Comparison of ENCODE assay signal across 8 cellular contexts in the genomic region with DNA sequence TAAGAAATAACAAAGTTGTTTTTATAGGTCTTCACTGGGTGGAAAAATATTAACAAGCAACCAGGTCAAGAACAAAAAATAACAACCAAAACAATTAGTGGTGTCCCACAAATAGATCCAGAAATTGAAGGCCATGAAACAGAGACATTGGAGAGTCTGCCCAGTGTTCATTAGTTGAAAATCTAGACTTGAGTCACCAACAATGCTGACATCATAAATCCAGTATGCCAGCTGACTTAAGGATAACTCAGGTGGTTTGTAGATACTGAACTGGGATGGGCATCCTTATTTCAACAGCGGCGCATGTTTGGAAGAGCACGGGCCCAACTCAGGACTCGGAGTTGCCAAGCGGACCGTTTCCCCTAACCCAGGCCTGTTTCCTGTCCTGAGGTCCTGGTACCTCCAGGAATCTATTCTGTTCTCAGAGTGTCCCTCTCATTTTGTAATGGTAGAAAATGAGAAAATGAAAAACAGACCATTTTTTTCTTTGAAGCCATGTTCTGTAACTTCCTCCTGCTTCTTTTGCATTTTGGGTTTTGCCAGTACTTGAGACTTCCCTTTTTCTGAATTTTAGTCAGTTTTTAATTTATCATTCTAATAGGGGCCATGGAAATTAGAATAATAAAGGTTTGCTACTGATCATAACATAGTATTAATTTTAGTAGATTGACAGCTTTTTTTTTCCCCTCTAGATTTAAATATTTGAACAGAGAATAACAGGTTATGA.
DNase-seq lines count a peak whose midpoint lies in the region; ATAC-seq, FAIRE-seq and TF ChIP-seq lines count a peak whose summit lies in the region.

No MANE protein-coding gene starts in this region.

- RAD21 ChIA-PET in GM12878 (lab: Charles Lee; ENCODE audit: unreplicated experiment) = interaction anchor here (0.9 to 7.3 kb wide), 9 partner anchors 14 to 243 kb away, joined by 3 to 43 read pairs (median 6); no protein-coding TSS in a partner anchor

- H3K56ac ChIP-seq in IMR-90 (ENCODE audit: extremely low read depth, insufficient read depth, low read length) = no peak overlapping the region

- no peak overlapping the region for H3K9ac ChIP-seq in IMR-90 (ENCODE audit: low read depth, low read length)
- peak overlapping the region; percentile 56 for H3K9ac ChIP-seq in GM12878 (ENCODE audit: control insufficient read depth, insufficient read depth, low read length)
- peak overlapping the region in 1 of 5 donors; percentile 25 for H3K9ac ChIP-seq in subcutaneous abdominal adipose tissue (ENCODE audit: low read length in 5 of 5)

- no peak for TF ChIP-seq POLR2A in IMR-90 (IDR thresholded peaks at IDR 0.05; ENCODE audit: low read depth, low read length)
- no peak for TF ChIP-seq POLR2A in GM12878 (IDR thresholded peaks at IDR 0.05; ENCODE audit: low read depth, low read length)

- H3K4me1 ChIP-seq in IMR-90 (ENCODE audit: control insufficient read depth, insufficient read depth, low read length) (peaks cover 13% of the 10 kb centered on the region), GM12878 (ENCODE audit: control insufficient read depth, insufficient read depth, low read length) (peaks cover 66% of the 10 kb centered on the region), subcutaneous abdominal adipose tissue (ENCODE audit: control insufficient read depth in 5 of 5, insufficient read depth in 5 of 5, low read length in 5 of 5) (peaks cover 0 to 57% (median 45%) of the 10 kb centered on the region in 5 donors)

- H3K4me3 ChIP-seq in IMR-90 (ENCODE audit: insufficient read depth, low read depth, low read length) = no peak overlapping the region
- peak overlapping the region; percentile 9; the same call in 1 of the 2 replicates for H3K4me3 ChIP-seq in GM12878
- H3K4me3 ChIP-seq in subcutaneous abdominal adipose tissue (ENCODE audit: low read depth in 1 of 5, low read length in 5 of 5) = no peak overlapping the region

- peaks cover 11% of the 10 kb centered on the region for H3K9me1 ChIP-seq in IMR-90 (ENCODE audit: insufficient read depth, low read length)

- FAIRE-seq in GM12878 (lab: Jason Lieb, UNC) = no peak

- H3K27me3 Mint-ChIP-seq in Calu3 (ENCODE audit: unreplicated experiment) = no peaks in the 10 kb centered on the region

- ATAC-seq in GM21529 (IDR thresholded peaks at IDR 0.05; ENCODE audit: unreplicated experiment) (peak; percentile 16), IMR-90 (ENCODE audit: low read depth) (peak; percentile 25; the same call in 1 of the 2 replicates), GM12878 (peak; percentile 18), left lobe of liver (no peak)

- H3K23ac ChIP-seq in IMR-90 (ENCODE audit: low read depth, low read length) = no peak overlapping the region

- no peak overlapping the region for H2AK9ac ChIP-seq in IMR-90 (replicated peaks; ENCODE audit: low read depth, low read length, poor library complexity)

- BruUV-seq in Calu3 (replicated peaks; lab: Mats Ljungman, UMichigan) (no TSS peak), IMR-90 (replicated peaks; lab: Mats Ljungman, UMichigan) (no TSS peak), GM12878 (replicated peaks; lab: Mats Ljungman, UMichigan) (no TSS peak)

- H2BK20ac ChIP-seq in IMR-90 (ENCODE audit: low read depth, low read length) = no peak overlapping the region

- H3K27me3 ChIP-seq in IMR-90 (ENCODE audit: control insufficient read depth, insufficient read depth, low read length) (no peaks in the 10 kb centered on the region), GM12878 (replicated peaks in 1 of 2; ENCODE audit: control insufficient read depth in 2 of 2, insufficient read depth in 2 of 2, low read length in 1 of 2) (no peaks in the 10 kb centered on the region), subcutaneous abdominal adipose tissue (ENCODE audit: control insufficient read depth in 5 of 5, insufficient read depth in 4 of 5, low read length in 5 of 5) (no peaks in the 10 kb centered on the region)

- no peaks in the 10 kb centered on the region for H3K9me3 Mint-ChIP-seq in Calu3 (ENCODE audit: low read depth, unreplicated experiment)

- H2BK15ac ChIP-seq in IMR-90 (ENCODE audit: low read depth, low read length) = no peak overlapping the region

- H4K91ac ChIP-seq in IMR-90 (ENCODE audit: insufficient read depth, low read depth, low read length) = no peak overlapping the region

- dilution Hi-C loops in IMR-90 (cut with HindIII; ENCODE audit: low sequenced_read_pairs, unreplicated experiment) = no loop called here

- no peak overlapping the region for H2BK5ac ChIP-seq in IMR-90 (ENCODE audit: low read depth, low read length, poor library complexity, severe bottlenecking)

- peak overlapping the region; percentile 31; the same call in 1 of the 2 replicates for H3K4ac ChIP-seq in IMR-90 (ENCODE audit: low read depth, low read length)

- no peak overlapping the region for H2BK120ac ChIP-seq in IMR-90 (ENCODE audit: low read depth, low read length)

- H3K9me3 ChIP-seq in IMR-90 (ENCODE audit: control insufficient read depth, insufficient read depth, low read length) = no peaks in the 10 kb centered on the region
- H3K9me3 ChIP-seq in GM12878 (replicated peaks; ENCODE audit: control insufficient read depth, insufficient read depth, low read length) = no peaks in the 10 kb centered on the region
- H3K9me3 ChIP-seq in subcutaneous abdominal adipose tissue (ENCODE audit: control insufficient read depth in 5 of 5, low read length in 5 of 5) = no peaks in the 10 kb centered on the region

- H3K79me1 ChIP-seq in IMR-90 (ENCODE audit: low read depth in 1 of 2, low read length in 2 of 2) = peaks cover 23 to 47% of the 10 kb centered on the region in 2 experiments

- DNase-seq in Calu3 (no peak), IMR-90 (peak; percentile 61), GM12878 (ENCODE audit: low read depth, low spot score) (no peak), midbrain (lab: John Stamatoyannopoulos, UW) (no peak), left lobe of liver (ENCODE audit: low spot score) (no peak), G401 (ENCODE audit: low spot score) (no peak)

- no CpG with 5 or more reads among the region's 6 CpGs for WGBS in IMR-90 (ENCODE audit: extremely low coverage in 2 of 2, insufficient read length in 1 of 2), 2 experiments
- WGBS in GM12878 (ENCODE audit: insufficient coverage, insufficient replicate concordance, low lambda C conversion rate, missing lambda C conversion rate) = 3% methylated on average over 6 of the region's 6 CpGs

- intact Hi-C loops in Calu3 (cut with micrococcal nuclease; ENCODE audit: unreplicated experiment) (no loop called here), IMR-90 (cut with micrococcal nuclease) (no loop called here), GM12878 (cut with micrococcal nuclease; ENCODE audit: unreplicated experiment) (loop anchor here (2.0 kb wide), 1 partner anchor 33 kb away; no protein-coding TSS in a partner anchor)

- peaks cover 58% of the 10 kb centered on the region for H3K4me1 Mint-ChIP-seq in Calu3 (ENCODE audit: low read depth, unreplicated experiment)

- TF ChIP-seq RAD21 in IMR-90 (IDR thresholded peaks at IDR 0.05; ENCODE audit: low read length) (no peak), GM12878 (IDR thresholded peaks at IDR 0.05; ENCODE audit: insufficient read depth, low read depth, low read length) (no peak)

- no peak overlapping the region for H3K4me3 Mint-ChIP-seq in Calu3 (ENCODE audit: low read depth, unreplicated experiment)

- no peak overlapping the region for H2AK5ac ChIP-seq in IMR-90 (ENCODE audit: low read depth, low read length)

- no peak overlapping the region for H4K5ac ChIP-seq in IMR-90 (ENCODE audit: low read depth, low read length)

- POLR2A ChIA-PET in IMR-90 (lab: Charles Lee; ENCODE audit: unreplicated experiment) (no interaction called here), GM12878 (lab: Charles Lee) (interaction anchor here (0.7 to 7.4 kb wide), 11 partner anchors 14 to 130 kb away, joined by 3 to 59 read pairs (median 5); no protein-coding TSS in a partner anchor)

- no peak overlapping the region; the same call in 1 of the 2 replicates for H3K14ac ChIP-seq in IMR-90 (replicated peaks; ENCODE audit: low read depth, low read length)

- no peak overlapping the region for H3K18ac ChIP-seq in IMR-90 (ENCODE audit: low read depth, low read length)

- in situ Hi-C loops in IMR-90 (cut with MboI; ENCODE audit: low sequenced_read_pairs) = no loop called here
- in situ Hi-C loops in GM12878 (cut with MboI) = loop anchor here (25.0 kb wide), 1 partner anchor 1187 kb away; a partner anchor contains a TSS
- in situ Hi-C loops in G401 (cut with HindIII; ENCODE audit: low sequenced_read_pairs) = no loop called here

- H2AFZ ChIP-seq in IMR-90 (replicated peaks; ENCODE audit: low read length, poor library complexity) = no peak overlapping the region
- H2AFZ ChIP-seq in GM12878 (ENCODE audit: control insufficient read depth, low read depth, low read length) = peak overlapping the region; percentile 8; the same call in 1 of the 2 replicates

- H4K20me1 ChIP-seq in IMR-90 (ENCODE audit: insufficient read depth, low read length) (no peaks in the 10 kb centered on the region), GM12878 (ENCODE audit: control insufficient read depth, insufficient read depth) (no peaks in the 10 kb centered on the region)

- peaks cover 6% of the 10 kb centered on the region for H3K36me3 Mint-ChIP-seq in Calu3 (ENCODE audit: insufficient read depth, unreplicated experiment)

- H3K4me2 ChIP-seq in IMR-90 (ENCODE audit: low read depth, low read length) (no peak overlapping the region), GM12878 (ENCODE audit: control insufficient read depth, insufficient read depth) (peak overlapping the region; percentile 92)

- SMC1A ChIA-PET in GM12878 (lab: Charles Lee; ENCODE audit: uncharacterized antibody, unreplicated experiment) = interaction anchor here (0.8 to 14.5 kb wide), 13 partner anchors 12 to 258 kb away, joined by 3 to 181 read pairs (median 5); no protein-coding TSS in a partner anchor

- H3K36me3 ChIP-seq in IMR-90 (ENCODE audit: control insufficient read depth, insufficient read depth, low read length) (no peaks in the 10 kb centered on the region), GM12878 (ENCODE audit: control insufficient read depth in 2 of 2, insufficient read depth in 2 of 2, low read length in 1 of 2) (no peaks in the 10 kb centered on the region), subcutaneous abdominal adipose tissue (ENCODE audit: control insufficient read depth in 5 of 5, insufficient read depth in 5 of 5, low read length in 5 of 5) (peaks cover 0 to 4% (median 0%) of the 10 kb centered on the region in 5 donors)

- TF ChIP-seq CTCF in Calu3 (IDR thresholded peaks at IDR 0.05; ENCODE audit: unreplicated experiment) = no peak
- TF ChIP-seq CTCF in IMR-90 (conservative IDR thresholded peaks at IDR 0.05; ENCODE audit: low read depth, low read length) = no peak
- TF ChIP-seq CTCF in GM12878 (IDR thresholded peaks at IDR 0.05 in 2 of 3, conservative IDR thresholded peaks at IDR 0.05 in 1 of 3; ENCODE audit: control insufficient read depth in 2 of 3, extremely low read depth in 1 of 3, insufficient read depth in 1 of 3, low read depth in 3 of 3, low read length in 3 of 3) = no peak

- CTCF ChIA-PET in Calu3 (lab: Charles Lee) = interaction anchor here (1.6 to 2.0 kb wide), 2 partner anchors 17 to 28 kb away, joined by 3 to 6 read pairs; no protein-coding TSS in a partner anchor
- CTCF ChIA-PET in IMR-90 (lab: Yijun Ruan, JAX) = interaction anchor here (1.0 kb wide), 1 partner anchor 10 kb away, joined by 3 read pairs; no protein-coding TSS in a partner anchor
- CTCF ChIA-PET in GM12878 (lab: Yijun Ruan, JAX) = interaction anchor here (0.6 to 7.2 kb wide), 8 partner anchors 8 to 254 kb away, joined by 3 to 32 read pairs (median 5); no protein-coding TSS in a partner anchor

- TF ChIP-seq EP300 in GM12878 (IDR thresholded peaks at IDR 0.05; ENCODE audit: borderline replicate concordance in 1 of 2, control insufficient read depth in 1 of 2, low read depth in 2 of 2, low read length in 2 of 2) = 0 out of 4 replicates have a peak, but pooled peaks of 1 of the 2 experiments have one; percentile 13

- no peak overlapping the region for H4K8ac ChIP-seq in IMR-90 (ENCODE audit: low read depth in 2 of 2, low read length in 2 of 2)

- H3K79me2 ChIP-seq in GM12878 (ENCODE audit: control insufficient read depth, insufficient read depth, low read length) = peaks cover 89% of the 10 kb centered on the region

- peak overlapping the region; percentile 60 for H3K27ac Mint-ChIP-seq in Calu3 (ENCODE audit: unreplicated experiment)

- H3K27ac ChIP-seq in IMR-90 (ENCODE audit: insufficient read depth, low read length) (no peak overlapping the region), GM12878 (ENCODE audit: control insufficient read depth, insufficient read depth) (peak overlapping the region; percentile 77), subcutaneous abdominal adipose tissue (ENCODE audit: low read depth, low read length) (peak overlapping the region; percentile 92)
